ENCODE assay signal across 25 cellular contexts in genomic region chr3:88542916-88543315, GRCh38.
DNase-seq lines count a peak whose midpoint lies in the region; ATAC-seq and TF ChIP-seq lines count a peak whose summit lies in the region.
"Had no signal": no experiment of that assay in that cellular context is flagged by ENCODE, and none has a peak within 500 bp of the region (broad histone marks: within the 10 kb centered on the region; RNA-seq: fewer than 3 reads in every experiment).

No MANE protein-coding gene starts in this region.

- TF ChIP-seq EP300 in neural cell (conservative IDR thresholded peaks at IDR 0.05; ENCODE audit: poor library complexity, severe bottlenecking): peak; percentile 79

- DNase-seq in LHCN-M2 (ENCODE audit: low read depth): peak; percentile 76
- DNase-seq in MM.1S: no peak
- DNase-seq in SJCRH30: peak; percentile 29 to 60
- no peak for DNase-seq in stimulated activated naive CD4-positive, alpha-beta T cell (lab: John Stamatoyannopoulos, UW)
- no peak for DNase-seq in NCI-H2171 (lab: John Stamatoyannopoulos, UW)
- DNase-seq: 8988T; ACHN; BE2C; C1 segment of cervical spinal cord; CD4-positive, alpha-beta memory T cell; CD4-positive, CD25-positive, alpha-beta regulatory T cell; CD8-positive, alpha-beta memory T cell; COR-L47; DMS 273 treated with DMSO at 0.1 percent for 48 hours; DMS153; DMS53; DMS79; DND-41; EL; GDM1 had no signal

- H3K9me2 ChIP-seq in MM.1S (replicated peaks; ENCODE audit: insufficient read depth, low read length) (no peaks in the 10 kb centered on the region), neural cell (ENCODE audit: insufficient read depth, low read length) (no peaks in the 10 kb centered on the region)

- H3K27me3 ChIP-seq in MM.1S (replicated peaks; ENCODE audit: insufficient read depth, low read length) (no peaks in the 10 kb centered on the region), SJCRH30 (no peaks in the 10 kb centered on the region), neural cell (ENCODE audit: insufficient read depth, low read depth, low read length) (no peaks in the 10 kb centered on the region)
- H3K27me3 ChIP-seq: BE2C, BLaER1 had no signal

- no peaks in the 10 kb centered on the region for H3F3A ChIP-seq in MM.1S (ENCODE audit: insufficient read depth, low read length)
- no peaks in the 10 kb centered on the region for H3F3A ChIP-seq in neural cell (ENCODE audit: insufficient read depth, low read length, poor library complexity, severe bottlenecking)

- no peak for TF ChIP-seq RAD21 in neural cell (conservative IDR thresholded peaks at IDR 0.05)

- 0 out of 2 replicates have a peak overlapping the region, but pooled peaks have one; percentile 40 for H3K4me2 ChIP-seq in MM.1S (ENCODE audit: low read depth, low read length)
- H3K4me2 ChIP-seq in neural cell (ENCODE audit: low read length): no peak overlapping the region
- H3K4me2 ChIP-seq: BLaER1 had no signal

- H4K20me1 ChIP-seq in MM.1S (ENCODE audit: insufficient read depth, low read length) (no peaks in the 10 kb centered on the region), neural cell (ENCODE audit: insufficient read depth) (no peaks in the 10 kb centered on the region)
- H4K20me1 ChIP-seq: BLaER1 had no signal

- no peak overlapping the region for H3K4me3 ChIP-seq in MM.1S (ENCODE audit: low read length)
- no peak overlapping the region for H3K4me3 ChIP-seq in SJCRH30
- no peak overlapping the region for H3K4me3 ChIP-seq in neural cell (ENCODE audit: low read length)
- H3K4me3 ChIP-seq: BLaER1, GM12878 had no signal

- TF ChIP-seq CTCF in MM.1S (IDR thresholded peaks at IDR 0.05; ENCODE audit: low read length): no peak
- TF ChIP-seq CTCF in neural cell (IDR thresholded peaks at IDR 0.05; ENCODE audit: poor library complexity, severe bottlenecking): no peak

- H3K79me2 ChIP-seq in MM.1S (ENCODE audit: low read length) (no peaks in the 10 kb centered on the region), neural cell (replicated peaks; ENCODE audit: insufficient read depth, low read length) (no peaks in the 10 kb centered on the region)

- no peak overlapping the region for H3K27ac ChIP-seq in MM.1S (ENCODE audit: low read length)
- H3K27ac ChIP-seq in SJCRH30: no peak overlapping the region
- H3K27ac ChIP-seq in neural cell (ENCODE audit: low read length): peak overlapping the region; percentile 30
- H3K27ac ChIP-seq: BLaER1 had no signal

- no peak overlapping the region for H3K9ac ChIP-seq in MM.1S (ENCODE audit: low read length)
- H3K9ac ChIP-seq in neural cell (ENCODE audit: low read length): no peak overlapping the region
- H3K9ac ChIP-seq: BLaER1 had no signal

- no peaks in the 10 kb centered on the region for H3K9me3 ChIP-seq in MM.1S (replicated peaks; ENCODE audit: insufficient read depth, low read length)
- no peaks in the 10 kb centered on the region for H3K9me3 ChIP-seq in SJCRH30 (replicated peaks)
- H3K9me3 ChIP-seq in neural cell (ENCODE audit: low read length): no peaks in the 10 kb centered on the region
- H3K9me3 ChIP-seq: BE2C had no signal

- H3K36me3 ChIP-seq in MM.1S (replicated peaks; ENCODE audit: insufficient read depth, low read length) (no peaks in the 10 kb centered on the region), SJCRH30 (no peaks in the 10 kb centered on the region), neural cell (ENCODE audit: insufficient read depth, low read length) (no peaks in the 10 kb centered on the region)
- H3K36me3 ChIP-seq: BE2C, BLaER1 had no signal

- H2AFZ ChIP-seq in MM.1S (ENCODE audit: low read length) (peak overlapping the region; percentile 57; the same call in 1 of the 2 replicates), neural cell (ENCODE audit: low read depth, low read length) (no peak overlapping the region)

- ATAC-seq in HG03045 (IDR thresholded peaks at IDR 0.05; ENCODE audit: unreplicated experiment) (no peak), GM18907 (IDR thresholded peaks at IDR 0.05; ENCODE audit: unreplicated experiment) (no peak)
- ATAC-seq: GM12878 had no signal

- H3K4me1 ChIP-seq in MM.1S (ENCODE audit: low read length): no peaks in the 10 kb centered on the region
- H3K4me1 ChIP-seq in SJCRH30: no peaks in the 10 kb centered on the region
- H3K4me1 ChIP-seq: BE2C, BLaER1 had no signal

TF ChIP-seq in neural cell, 6 proteins besides CTCF, POLR2A, EP300 and RAD21:
- TF ChIP-seq POLR2AphosphoS5 (IDR thresholded peaks at IDR 0.05) (peak; percentile 53), EZH2 (IDR thresholded peaks at IDR 0.05; ENCODE audit: borderline replicate concordance, insufficient read depth, low read length, poor library complexity, severe bottlenecking) (no peak)

Comparison
In these comparisons a context has a peak if more than half of its experiments do, and no peak if none do; other contexts are left out.
1. DNase-seq: peak in LHCN-M2 (single experiment) and SJCRH30 (2 of 2); none in MM.1S (single experiment), stimulated activated naive CD4-positive, alpha-beta T cell (0 of 6) and NCI-H2171 (single experiment).